1 cellular context compared by ENCODE assay signal in genomic region chr12:27651201-27651600, GRCh38.
TF ChIP-seq lines count a peak whose summit lies in the region.

No MANE protein-coding gene starts in this region.

TF ChIP-seq in SK-N-SH, 30 proteins besides CTCF, POLR2A, EP300 and RAD21:
- TF ChIP-seq JUND (IDR thresholded peaks at IDR 0.05) (0 out of 2 replicates have a peak, but pooled peaks have one; percentile 11), RXRA (IDR thresholded peaks at IDR 0.05; ENCODE audit: borderline replicate concordance, low read depth) (no peak), ZBTB33 (IDR thresholded peaks at IDR 0.05; ENCODE audit: borderline replicate concordance, low read depth) (no peak), RFX5 (IDR thresholded peaks at IDR 0.05; ENCODE audit: low read length) (no peak), FOSL2 (IDR thresholded peaks at IDR 0.05; ENCODE audit: borderline replicate concordance, low read depth) (peak; percentile 31; the same call in 1 of the 2 replicates), YY1 (IDR thresholded peaks at IDR 0.05; ENCODE audit: low read depth) (0 out of 2 replicates have a peak, but pooled peaks have one; percentile 17), TCF12 (IDR thresholded peaks at IDR 0.05) (no peak), FOXM1 (IDR thresholded peaks at IDR 0.05; ENCODE audit: low read depth) (no peak), NRF1 (IDR thresholded peaks at IDR 0.05; ENCODE audit: low read depth, low read length) (no peak)
